Comparison of ENCODE assay signal across 21 cellular contexts in genomic region chr10:28551086-28551485, GRCh38. TPM values are rescaled to one million over a fixed set of nuclear protein-coding genes. Genes with fewer than 3 reads are reported as not detected.
DNase-seq lines count a peak whose midpoint lies in the region; ATAC-seq, FAIRE-seq and TF ChIP-seq lines count a peak whose summit lies in the region.
"Had no signal": no experiment of that assay in that cellular context is flagged by ENCODE, and none has a peak within 500 bp of the region (broad histone marks: within the 10 kb centered on the region; RNA-seq: fewer than 3 reads in every experiment).

No MANE protein-coding gene starts in this region.

- DNase-seq in activated naive CD4-positive, alpha-beta T cell treated with anti-CD3 and anti-CD28 coated beads for 36 hours: no peak
- DNase-seq in HCT116 (ENCODE audit: low read depth, low spot score) (no peak), GM12878 (ENCODE audit: low read depth, low spot score) (no peak), NCI-H1092 (lab: John Stamatoyannopoulos, UW) (no peak), middle frontal gyrus (ENCODE audit: extremely low spot score, low spot score) (no peak)
- DNase-seq: ACHN; activated CD4-positive, alpha-beta T cell treated with anti-CD3 and anti-CD28 coated beads for 4 hours; amniotic stem cell; COR-L47; cortex of kidney; glutamatergic neuron; NCI-H187; NCI-H446 treated with DMSO at 0.1 percent for 48 hours; right cardiac atrium; SIG-M5; stimulated activated CD4-positive, alpha-beta T cell treated with anti-CD3 and anti-CD28 coated beads, Interleukin-2, amount 100 ng/mL, for 24 hours; T-helper 9 cell had no signal

- H3K4me1 Mint-ChIP-seq in activated naive CD4-positive, alpha-beta T cell treated with anti-CD3 and anti-CD28 coated beads, Interleukin-2, amount 50 U/mL, for 24 hours: peaks cover 90% of the 10 kb centered on the region
- H3K4me1 Mint-ChIP-seq in activated naive CD4-positive, alpha-beta T cell treated with anti-CD3 and anti-CD28 coated beads for 36 hours (ENCODE audit: low read depth): peaks cover 72% of the 10 kb centered on the region
- peaks cover 45% of the 10 kb centered on the region for H3K4me1 Mint-ChIP-seq in nephron

- H3K9me2 ChIP-seq in HCT116 (ENCODE audit: insufficient read depth): no peaks in the 10 kb centered on the region

- peak overlapping the region; percentile 40 for H3K4me3 Mint-ChIP-seq in activated naive CD4-positive, alpha-beta T cell treated with anti-CD3 and anti-CD28 coated beads, Interleukin-2, amount 50 U/mL, for 24 hours
- no peak overlapping the region for H3K4me3 Mint-ChIP-seq in activated naive CD4-positive, alpha-beta T cell treated with anti-CD3 and anti-CD28 coated beads for 36 hours
- no peak overlapping the region for H3K4me3 Mint-ChIP-seq in nephron
- H3K4me3 Mint-ChIP-seq: activated T-helper 1 cell treated with anti-CD3 and anti-CD28 coated beads, Interleukin-12 subunit alpha, Interleukin-12 subunit beta, Interleukin-2, Interleukin-4 antibody, amounts not matched to agents 30 ng/mL and 10 ng/mL and 1 ng/mL, durations not matched to agents 14 hours and 24 hours and 36 hours had no signal

- peak overlapping the region; percentile 5; the same call in 1 of the 2 replicates for H3K4me2 ChIP-seq in HCT116 (ENCODE audit: low read length)
- H3K4me2 ChIP-seq in GM12878 (ENCODE audit: control insufficient read depth, insufficient read depth): no peak overlapping the region

- ATAC-seq in HCT116 (no peak), GM12878 (no peak), GM21515 (IDR thresholded peaks at IDR 0.05; ENCODE audit: unreplicated experiment) (no peak)
- ATAC-seq: right cardiac atrium had no signal

- H3K9me3 Mint-ChIP-seq in activated naive CD4-positive, alpha-beta T cell treated with anti-CD3 and anti-CD28 coated beads, Interleukin-2, amount 50 U/mL, for 24 hours: no peaks in the 10 kb centered on the region
- no peaks in the 10 kb centered on the region for H3K9me3 Mint-ChIP-seq in activated naive CD4-positive, alpha-beta T cell treated with anti-CD3 and anti-CD28 coated beads for 36 hours
- no peaks in the 10 kb centered on the region for H3K9me3 Mint-ChIP-seq in nephron
- H3K9me3 Mint-ChIP-seq: activated T-helper 1 cell treated with anti-CD3 and anti-CD28 coated beads, Interleukin-12 subunit alpha, Interleukin-12 subunit beta, Interleukin-2, Interleukin-4 antibody, amounts not matched to agents 30 ng/mL and 10 ng/mL and 1 ng/mL, durations not matched to agents 14 hours and 24 hours and 36 hours had no signal

- no peak for TF ChIP-seq EP300 in GM12878 (IDR thresholded peaks at IDR 0.05; ENCODE audit: borderline replicate concordance in 1 of 2, control insufficient read depth in 1 of 2, low read depth in 2 of 2, low read length in 2 of 2)

- H2AFZ ChIP-seq in HCT116 (ENCODE audit: low read depth, low read length, poor library complexity, severe bottlenecking): no peak overlapping the region
- H2AFZ ChIP-seq in GM12878 (ENCODE audit: control insufficient read depth, low read depth, low read length): no peak overlapping the region

- POLR2A ChIA-PET in HCT116 (lab: Charles Lee) (no interaction called here), GM12878 (lab: Charles Lee) (interaction anchor here (0.7 to 1.2 kb wide), 3 partner anchors 9 to 55 kb away, joined by 3 to 5 read pairs (median 3); no protein-coding TSS in a partner anchor)

- H3K4me1 ChIP-seq in HCT116 (ENCODE audit: control insufficient read depth in 1 of 2, insufficient read depth in 2 of 2, low read length in 2 of 2) (peaks cover 4 to 9% of the 10 kb centered on the region in 2 experiments; a peak in 2 of 4 replicates), GM12878 (ENCODE audit: control insufficient read depth, insufficient read depth, low read length) (peaks cover 7% of the 10 kb centered on the region)

- H3K9ac ChIP-seq in HCT116 (ENCODE audit: low read length): no peak overlapping the region
- no peak overlapping the region for H3K9ac ChIP-seq in GM12878 (ENCODE audit: control insufficient read depth, insufficient read depth, low read length)

- H3K27ac ChIP-seq in HCT116 (ENCODE audit: low read depth, low read length) (no peak overlapping the region; the same call in 1 of the 2 replicates), GM12878 (ENCODE audit: control insufficient read depth, insufficient read depth) (no peak overlapping the region)

- 81% methylated on average over 3 of the region's 3 CpGs for WGBS in GM12878 (ENCODE audit: insufficient coverage, insufficient replicate concordance, low lambda C conversion rate, missing lambda C conversion rate)

- peaks cover 26% of the 10 kb centered on the region for H3K36me3 Mint-ChIP-seq in activated naive CD4-positive, alpha-beta T cell treated with anti-CD3 and anti-CD28 coated beads, Interleukin-2, amount 50 U/mL, for 24 hours
- peaks cover 59% of the 10 kb centered on the region for H3K36me3 Mint-ChIP-seq in activated naive CD4-positive, alpha-beta T cell treated with anti-CD3 and anti-CD28 coated beads for 36 hours (ENCODE audit: low read depth)
- peaks cover 81% of the 10 kb centered on the region for H3K36me3 Mint-ChIP-seq in nephron (ENCODE audit: low read depth)

- TF ChIP-seq RAD21 in HCT116 (IDR thresholded peaks at IDR 0.05; ENCODE audit: low read depth): no peak
- no peak for TF ChIP-seq RAD21 in GM12878 (IDR thresholded peaks at IDR 0.05; ENCODE audit: insufficient read depth, low read depth, low read length)

- peaks cover 57% of the 10 kb centered on the region for H4K20me1 ChIP-seq in HCT116 (ENCODE audit: insufficient read depth)
- no peaks in the 10 kb centered on the region for H4K20me1 ChIP-seq in GM12878 (ENCODE audit: control insufficient read depth, insufficient read depth)

- H3K36me3 ChIP-seq in HCT116 (ENCODE audit: control insufficient read depth in 1 of 2, insufficient read depth in 2 of 2, low read length in 2 of 2) (peaks cover 44 to 49% of the 10 kb centered on the region in 2 experiments), GM12878 (ENCODE audit: control insufficient read depth in 2 of 2, insufficient read depth in 2 of 2, low read length in 1 of 2) (peaks cover 1 to 19% of the 10 kb centered on the region in 2 experiments)

- H3K9me3 ChIP-seq in HCT116 (ENCODE audit: control insufficient read depth in 1 of 2, insufficient read depth in 1 of 2, low read depth in 1 of 2, low read length in 2 of 2) (no peaks in the 10 kb centered on the region), GM12878 (replicated peaks; ENCODE audit: control insufficient read depth, insufficient read depth, low read length) (no peaks in the 10 kb centered on the region)

- FAIRE-seq in GM12878 (lab: Jason Lieb, UNC): no peak

- H3K27ac Mint-ChIP-seq in activated naive CD4-positive, alpha-beta T cell treated with anti-CD3 and anti-CD28 coated beads, Interleukin-2, amount 50 U/mL, for 24 hours: no peak overlapping the region
- no peak overlapping the region for H3K27ac Mint-ChIP-seq in activated naive CD4-positive, alpha-beta T cell treated with anti-CD3 and anti-CD28 coated beads for 36 hours
- H3K27ac Mint-ChIP-seq in nephron: peak overlapping the region in 2 of 3 experiments; percentile 42 to 55

- CTCF ChIA-PET in activated naive CD4-positive, alpha-beta T cell treated with anti-CD3 and anti-CD28 coated beads for 36 hours (lab: Charles Lee): interaction anchor here (1.8 kb wide), 1 partner anchor 15 kb away, joined by 4 read pairs; no protein-coding TSS in a partner anchor
- CTCF ChIA-PET in HCT116 (lab: Charles Lee): no interaction called here
- CTCF ChIA-PET in GM12878 (lab: Yijun Ruan, JAX): interaction anchor here (0.7 to 1.4 kb wide), 5 partner anchors 10 to 37 kb away, joined by 3 to 6 read pairs (median 4); no protein-coding TSS in a partner anchor

- no peaks in the 10 kb centered on the region for H3K27me3 ChIP-seq in HCT116 (ENCODE audit: insufficient read depth, low read length)
- H3K27me3 ChIP-seq in GM12878 (replicated peaks in 1 of 2; ENCODE audit: control insufficient read depth in 2 of 2, insufficient read depth in 2 of 2, low read length in 1 of 2): no peaks in the 10 kb centered on the region

- RAD21 ChIA-PET in HCT116 (lab: Charles Lee; ENCODE audit: low non-redundant PET in 1 of 2, low total read pairs in 2 of 2, uncharacterized antibody in 2 of 2, unreplicated experiment in 2 of 2): interaction anchor here in 1 of 2 experiments (0.5 kb wide), 1 partner anchor 58 kb away, joined by 3 read pairs; no protein-coding TSS in a partner anchor
- RAD21 ChIA-PET in GM12878 (lab: Charles Lee; ENCODE audit: unreplicated experiment): no interaction called here

- SMC1A ChIA-PET in GM12878 (lab: Charles Lee; ENCODE audit: uncharacterized antibody, unreplicated experiment): interaction anchor here (0.9 to 1.5 kb wide), 4 partner anchors 8 to 22 kb away, joined by 3 to 5 read pairs (median 4); no protein-coding TSS in a partner anchor

- BruUV-seq in HCT116 (replicated peaks; lab: Mats Ljungman, UMichigan) (TSS peak; percentile 6), GM12878 (replicated peaks; lab: Mats Ljungman, UMichigan) (TSS peak; percentile 25)

- H3K79me2 ChIP-seq in HCT116 (ENCODE audit: insufficient read depth, low read length) (peaks cover 100% of the 10 kb centered on the region), GM12878 (ENCODE audit: control insufficient read depth, insufficient read depth, low read length) (peaks cover 82% of the 10 kb centered on the region)

- H3K4me3 ChIP-seq in HCT116 (replicated peaks in 1 of 2; ENCODE audit: low read depth in 1 of 2, low read length in 2 of 2) (no peak overlapping the region), GM12878 (no peak overlapping the region)

- intact Hi-C loops in activated naive CD4-positive, alpha-beta T cell treated with anti-CD3 and anti-CD28 coated beads for 36 hours (cut with micrococcal nuclease): loop anchor here (1.0 kb wide), 1 partner anchor 17 kb away; no protein-coding TSS in a partner anchor
- intact Hi-C loops in HCT116 (cut with micrococcal nuclease): no loop called here
- intact Hi-C loops in GM12878 (cut with micrococcal nuclease; ENCODE audit: unreplicated experiment): no loop called here

- no peak for TF ChIP-seq CTCF in HCT116 (IDR thresholded peaks at IDR 0.05 in 2 of 3, conservative IDR thresholded peaks at IDR 0.05 in 1 of 3; ENCODE audit: borderline replicate concordance in 1 of 3, insufficient read depth in 1 of 3, low read depth in 2 of 3, low read length in 2 of 3)
- TF ChIP-seq CTCF in GM12878 (IDR thresholded peaks at IDR 0.05 in 2 of 3, conservative IDR thresholded peaks at IDR 0.05 in 1 of 3; ENCODE audit: control insufficient read depth in 2 of 3, extremely low read depth in 1 of 3, insufficient read depth in 1 of 3, low read depth in 3 of 3, low read length in 3 of 3): no peak
- TF ChIP-seq CTCF in nephron (IDR thresholded peaks at IDR 0.05; ENCODE audit: unreplicated experiment in 3 of 3): no peak

- no peaks in the 10 kb centered on the region for H3K27me3 Mint-ChIP-seq in activated naive CD4-positive, alpha-beta T cell treated with anti-CD3 and anti-CD28 coated beads, Interleukin-2, amount 50 U/mL, for 24 hours
- no peaks in the 10 kb centered on the region for H3K27me3 Mint-ChIP-seq in activated naive CD4-positive, alpha-beta T cell treated with anti-CD3 and anti-CD28 coated beads for 36 hours (ENCODE audit: low read depth)
- no peaks in the 10 kb centered on the region for H3K27me3 Mint-ChIP-seq in nephron (ENCODE audit: low read depth)

- TF ChIP-seq POLR2A in HCT116 (IDR thresholded peaks at IDR 0.05; ENCODE audit: borderline replicate concordance, extremely low read depth, insufficient read depth, insufficient read length) (no peak), GM12878 (IDR thresholded peaks at IDR 0.05; ENCODE audit: low read depth, low read length) (no peak)

- in situ Hi-C loops in GM12878 (cut with MboI): loop anchor here (25.0 kb wide), 1 partner anchor 1414 kb away; no protein-coding TSS in a partner anchor

RNA-seq across cellular contexts. Expression of gene WAC, which starts 18.2 kb away (rescaled TPM):
- 10 to 100 TPM; 77.1 to 82.9 TPM for total RNA-seq in activated naive CD4-positive, alpha-beta T cell treated with anti-CD3 and anti-CD28 coated beads for 36 hours
- total RNA-seq in HCT116 (2021; ENCODE audit: unreplicated experiment) (117 TPM), GM12878 (2014; rRNA removed) (74.5 and 87.0 TPM in 2 replicates), GM12878 (2014; rRNA removed; fragmentation: Illumina TruSeq; extraction: Trizol) (79.7 and 86.4 TPM in 2 replicates), GM12878 (2021) (80.1 and 87.9 TPM in 2 replicates)
- polyA plus RNA-seq in HCT116 (2012): 69.0 and 83.4 TPM in 2 replicates
- total RNA-seq in GM12878 (2013; cell fraction: nucleolus; rRNA removed): 271 and 278 TPM in 2 replicates
- 40.4 TPM for polyA plus RNA-seq in GM12878 (2011; ENCODE audit: low read depth)
- polyA plus RNA-seq in GM12878 (2011; rRNA removed) (123 and 131 TPM in 2 replicates), GM12878 (2014; fragmentation: Illumina TruSeq; extraction: Trizol) (117 and 132 TPM in 2 replicates), GM12878 (2014; fragmentation: Nextera tagmentation; extraction: Ambion mirVana) (10 to 100 TPM; 26.5 to 30.4 TPM), GM12878 (2014; rRNA removed) (61.2 and 64.2 TPM in 2 replicates), GM12878 (2016; fragmentation: Nextera tagmentation; extraction: Ambion mirVana) (10 to 100 TPM; 50.9 to 52.1 TPM)
- polyA plus RNA-seq in GM12878 (2011; cell fraction: cytosol; rRNA removed): 62.1 and 67.2 TPM in 2 replicates
- polyA plus RNA-seq in GM12878 (2011; cell fraction: nucleus; rRNA removed): 74.7 and 77.8 TPM in 2 replicates
- 48.7 and 67.5 TPM in 2 replicates for polyA plus RNA-seq in GM12878 (2012)
- polyA minus RNA-seq in GM12878 (2011; rRNA and poly(A)+ RNA removed): 103 and 117 TPM in 2 replicates
- 35.9 and 42.6 TPM in 2 replicates for polyA minus RNA-seq in GM12878 (2011; cell fraction: cytosol; rRNA and poly(A)+ RNA removed)
- 58.9 and 116 TPM in 2 replicates for polyA minus RNA-seq in GM12878 (2011; cell fraction: nucleus; rRNA and poly(A)+ RNA removed)

Comparison
In these comparisons a context has a peak if more than half of its experiments do, and no peak if none do; other contexts are left out.
1. H3K27ac Mint-ChIP-seq: peak in nephron (2 of 3); none in activated naive CD4-positive, alpha-beta T cell treated with anti-CD3 and anti-CD28 coated beads, Interleukin-2, amount 50 U/mL, for 24 hours (single experiment) and activated naive CD4-positive, alpha-beta T cell treated with anti-CD3 and anti-CD28 coated beads for 36 hours (single experiment).